In genomic region chr12:63668028-63668799, GRCh38 we compare ENCODE assay signal across 9 cellular contexts. TPM values are rescaled to one million over a fixed set of nuclear protein-coding genes. Genes with fewer than 3 reads are reported as not detected.
DNase-seq lines count a peak whose midpoint lies in the region; ATAC-seq and TF ChIP-seq lines count a peak whose summit lies in the region.
"Had no signal": no experiment of that assay in that cellular context is flagged by ENCODE, and none has a peak within 500 bp of the region (broad histone marks: within the 10 kb centered on the region; RNA-seq: fewer than 3 reads in every experiment).

TSS of gene DPY19L2 (minus strand) at chr12:63668493. CDS start at chr12:63668393, 100 bp downstream.

- H3K4me1 ChIP-seq in Peyer's patch (no peaks in the 10 kb centered on the region), thymus (ENCODE audit: control insufficient read depth, insufficient read depth, low read length) (no peaks in the 10 kb centered on the region)

- no peak within 1 kb of the TSS for H3K27ac Mint-ChIP-seq in activated naive CD8-positive, alpha-beta T cell treated with anti-CD3 and anti-CD28 coated beads, Interleukin-2, amount 10 ng/mL, durations not matched to agents 7 days and 5 days

- H3K9me3 ChIP-seq in Peyer's patch, result no peaks in the 10 kb centered on the region
- H3K9me3 ChIP-seq in thymus (ENCODE audit: control insufficient read depth), result no peaks in the 10 kb centered on the region

- peak within 1 kb of the TSS; percentile 94 for H3K4me3 Mint-ChIP-seq in activated naive CD8-positive, alpha-beta T cell treated with anti-CD3 and anti-CD28 coated beads, Interleukin-2, amount 10 ng/mL, durations not matched to agents 7 days and 5 days

- POLR2A ChIA-PET in activated naive CD8-positive, alpha-beta T cell treated with anti-CD3 and anti-CD28 coated beads, Interleukin-2, amount 10 ng/mL, durations not matched to agents 7 days and 5 days (lab: Charles Lee), result interaction anchor here (0.7 kb wide), 1 partner anchor 735 kb away, joined by 3 read pairs; no protein-coding TSS in a partner anchor

- WGBS in thymus, result under 1% methylated on average over 56 of the region's 56 CpGs

- intact Hi-C loops in Right ventricle myocardium inferior (cut with DNase I), result loop anchor here (5.0 kb wide), 1 partner anchor 251 kb away; no protein-coding TSS in a partner anchor

- peaks cover 5% of the 10 kb centered on the region for H3K27me3 Mint-ChIP-seq in activated naive CD8-positive, alpha-beta T cell treated with anti-CD3 and anti-CD28 coated beads, Interleukin-2, amount 10 ng/mL, durations not matched to agents 7 days and 5 days

- H3K36me3 ChIP-seq in Peyer's patch (no peaks in the 10 kb centered on the region), thymus (ENCODE audit: control insufficient read depth, insufficient read depth) (no peaks in the 10 kb centered on the region)

- H3K27me3 ChIP-seq in Peyer's patch, result no peaks in the 10 kb centered on the region
- no peaks in the 10 kb centered on the region for H3K27me3 ChIP-seq in thymus (ENCODE audit: control insufficient read depth, insufficient read depth)

- peaks cover 18% of the 10 kb centered on the region for H3K4me1 Mint-ChIP-seq in activated naive CD8-positive, alpha-beta T cell treated with anti-CD3 and anti-CD28 coated beads, Interleukin-2, amount 10 ng/mL, durations not matched to agents 7 days and 5 days

- H3K4me3 ChIP-seq in Peyer's patch (peak within 1 kb of the TSS; percentile 32 to 60 (median 42)), thymus (ENCODE audit: low read length) (peak within 1 kb of the TSS; percentile 64)

- TF ChIP-seq POLR2A in Peyer's patch (IDR thresholded peaks at IDR 0.05), result no peak

- no peaks in the 10 kb centered on the region for H3K36me3 Mint-ChIP-seq in activated naive CD8-positive, alpha-beta T cell treated with anti-CD3 and anti-CD28 coated beads, Interleukin-2, amount 10 ng/mL, durations not matched to agents 7 days and 5 days

- ATAC-seq in HG03558 (IDR thresholded peaks at IDR 0.05; ENCODE audit: extremely low read depth, unreplicated experiment) (peak; percentile 60), Right ventricle myocardium inferior (peak; percentile 98)
- peak; percentile 95 for ATAC-seq in activated naive CD8-positive, alpha-beta T cell treated with anti-CD3 and anti-CD28 coated beads, Interleukin-2, amount 10 ng/mL, durations not matched to agents 7 days and 5 days (ENCODE audit: low read depth)

- DNase-seq in SKM-1 treated with dmso at 0.1 percent for 144 hours (lab: John Stamatoyannopoulos, UW; ENCODE audit: unreplicated experiment) (peak; percentile 13), SKM-1 (lab: John Stamatoyannopoulos, UW; ENCODE audit: unreplicated experiment) (no peak), Peyer's patch (peak; percentile 17 to 56 (median 54)), Right ventricle myocardium inferior (ENCODE audit: missing footprints) (peak; percentile 88), occipital lobe (lab: John Stamatoyannopoulos, UW) (peak; percentile 74)
- DNase-seq in activated naive CD8-positive, alpha-beta T cell treated with anti-CD3 and anti-CD28 coated beads, Interleukin-2, amount 10 ng/mL, durations not matched to agents 7 days and 5 days, result peak; percentile 68
- DNase-seq: DND-41 had no signal

- TF ChIP-seq CTCF in Peyer's patch (IDR thresholded peaks at IDR 0.05), result no peak

- H3K27ac ChIP-seq in Peyer's patch (peak within 1 kb of the TSS in 2 of 4 donors; percentile 46 to 77), thymus (ENCODE audit: low read depth) (peak within 1 kb of the TSS; percentile 36)

- H3K9me3 Mint-ChIP-seq in activated naive CD8-positive, alpha-beta T cell treated with anti-CD3 and anti-CD28 coated beads, Interleukin-2, amount 10 ng/mL, durations not matched to agents 7 days and 5 days, result no peaks in the 10 kb centered on the region

RNA-seq across cellular contexts. Expression of gene DPY19L2, which starts in this region (rescaled TPM):
- total RNA-seq in Peyer's patch (1 to 10 TPM in 2 of 4 donors, under 1 TPM in 2; 0.35 to 7.4 (median 2.7) TPM), Right ventricle myocardium inferior (41.0 TPM), occipital lobe (38.4 TPM)
- total RNA-seq in activated naive CD8-positive, alpha-beta T cell treated with anti-CD3 and anti-CD28 coated beads, Interleukin-2, amount 10 ng/mL, durations not matched to agents 7 days and 5 days, result 1 to 10 TPM; 7.6 to 8.7 TPM
- 20.7 TPM for polyA plus RNA-seq in thymus
